ENCODE assay signal across 8 cellular contexts in the genomic region with DNA sequence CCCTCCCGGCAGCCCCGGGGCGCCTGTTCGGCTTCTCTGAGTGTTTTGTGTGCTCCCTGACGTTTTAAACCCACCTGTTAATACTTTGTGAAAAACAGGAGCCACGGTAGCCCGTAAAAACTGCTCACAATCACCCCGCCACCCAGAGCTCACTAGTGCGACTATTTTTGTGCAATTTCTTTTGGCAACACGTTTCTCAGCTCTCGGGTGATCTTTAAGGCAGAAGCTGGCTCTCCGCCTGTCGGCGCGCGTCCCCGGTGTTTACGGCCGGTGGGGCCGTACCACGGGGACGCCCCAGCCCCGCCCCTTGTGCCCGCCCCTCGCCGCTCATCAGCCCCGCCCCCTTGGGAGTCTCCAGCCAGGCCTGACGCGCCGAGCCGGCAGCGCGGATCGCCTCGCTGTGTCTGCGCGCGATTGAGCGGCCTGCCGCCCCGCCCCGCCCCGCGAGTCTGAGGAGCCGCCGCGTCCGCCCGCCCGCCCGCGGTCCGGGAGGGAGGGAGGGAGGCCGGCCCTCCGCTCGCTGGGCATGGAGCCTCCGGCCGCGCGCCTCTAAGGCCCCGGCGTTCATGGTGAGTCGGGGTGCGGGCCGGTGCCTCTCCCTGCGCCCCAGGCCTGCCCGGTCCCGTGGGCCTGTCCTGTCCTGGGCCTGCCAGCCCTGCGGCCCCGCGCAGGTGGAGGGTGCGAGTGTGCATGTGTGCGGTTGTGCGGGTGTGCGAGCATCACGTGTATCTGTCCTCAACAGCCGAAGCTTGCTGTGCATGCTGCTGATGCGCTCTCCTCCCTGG. TPM values are rescaled to one million over a fixed set of nuclear protein-coding genes. Genes with fewer than 3 reads are reported as not detected.
DNase-seq lines count a peak whose midpoint lies in the region; ATAC-seq and TF ChIP-seq lines count a peak whose summit lies in the region.

No MANE protein-coding gene starts in this region.

- peak overlapping the region; percentile 89 for H3K27ac Mint-ChIP-seq in activated naive CD8-positive, alpha-beta T cell treated with anti-CD3 and anti-CD28 coated beads, Interleukin-2, amount 50 U/mL, for 24 hours

- H3K4me1 Mint-ChIP-seq in activated naive CD8-positive, alpha-beta T cell treated with anti-CD3 and anti-CD28 coated beads, Interleukin-2, amount 50 U/mL, for 24 hours, result peaks cover 75% of the 10 kb centered on the region

- H2AFZ ChIP-seq in SU-DHL-6 (ENCODE audit: low read depth, low read length, severe bottlenecking), result peak overlapping the region; percentile 75

- H3K27ac ChIP-seq in SU-DHL-6 (ENCODE audit: low read depth, low read length) (peak overlapping the region; percentile 29; the same call in 1 of the 2 replicates), transverse colon (peak overlapping the region; percentile 95 to 97 (median 96))

- ATAC-seq in HG02642 (IDR thresholded peaks at IDR 0.05; ENCODE audit: poor library complexity, unreplicated experiment), result peak; percentile 85
- ATAC-seq in activated naive CD8-positive, alpha-beta T cell treated with anti-CD3 and anti-CD28 coated beads, Interleukin-2, amount 50 U/mL, for 24 hours, result peak; percentile 93

- DNase-seq in NCI-H1105 treated with DMSO at 0.1 percent for 48 hours (lab: John Stamatoyannopoulos, UW) (peak; percentile 74), cardiac septum (ENCODE audit: low spot score) (peak; percentile 99), pons (ENCODE audit: low spot score) (peak; percentile 92), transverse colon (peak; percentile 96)
- peak; percentile 93 for DNase-seq in activated naive CD8-positive, alpha-beta T cell treated with anti-CD3 and anti-CD28 coated beads, Interleukin-2, amount 50 U/mL, for 24 hours

- H4K20me1 ChIP-seq in SU-DHL-6 (ENCODE audit: low read depth, low read length), result no peaks in the 10 kb centered on the region

- no peaks in the 10 kb centered on the region for H3K9me3 Mint-ChIP-seq in activated naive CD8-positive, alpha-beta T cell treated with anti-CD3 and anti-CD28 coated beads, Interleukin-2, amount 50 U/mL, for 24 hours

- TF ChIP-seq CTCF in GM12873 (IDR thresholded peaks at IDR 0.05; ENCODE audit: insufficient read depth, low read depth, low read length, missing control alignments) (peak; percentile 2), SU-DHL-6 (IDR thresholded peaks at IDR 0.05; ENCODE audit: insufficient read depth, low read length, poor library complexity, severe bottlenecking) (no peak), transverse colon (IDR thresholded peaks at IDR 0.05) (peak in 2 of 5 experiments; percentile 22 to 29)

- H3K36me3 ChIP-seq in SU-DHL-6 (ENCODE audit: low read length) (no peaks in the 10 kb centered on the region), transverse colon (no peaks in the 10 kb centered on the region)

- intact Hi-C loops in cardiac septum (cut with DNase I), result loop anchor here (1.0 to 5.0 kb wide), 5 partner anchors 56 to 270 kb away; partner anchors contain the start of genes BLOC1S4, GRPEL1, KIAA0232 and TADA2B
- intact Hi-C loops in transverse colon (cut with DNase I; ENCODE audit: low total_unique reads), result loop anchor here (10.0 kb wide), 2 partner anchors 82 to 88 kb away; partner anchors contain the start of gene TBC1D14

- H3K4me3 Mint-ChIP-seq in activated naive CD8-positive, alpha-beta T cell treated with anti-CD3 and anti-CD28 coated beads, Interleukin-2, amount 50 U/mL, for 24 hours, result peak overlapping the region; percentile 96

- H3K27me3 Mint-ChIP-seq in activated naive CD8-positive, alpha-beta T cell treated with anti-CD3 and anti-CD28 coated beads, Interleukin-2, amount 50 U/mL, for 24 hours, result no peaks in the 10 kb centered on the region

- H3K4me1 ChIP-seq in transverse colon, result peaks cover 24 to 64% (median 45%) of the 10 kb centered on the region in 4 donors

- H3F3A ChIP-seq in SU-DHL-6 (ENCODE audit: insufficient read depth), result no peaks in the 10 kb centered on the region

- H3K27me3 ChIP-seq in SU-DHL-6 (ENCODE audit: low read length) (no peaks in the 10 kb centered on the region), transverse colon (no peaks in the 10 kb centered on the region)

- peak; percentile 86 for TF ChIP-seq POLR2A in transverse colon (IDR thresholded peaks at IDR 0.05)

- peak overlapping the region; percentile 67 for H3K9ac ChIP-seq in SU-DHL-6 (ENCODE audit: low read length)

- WGBS in transverse colon (ENCODE audit: low coverage in 1 of 2), 2 donors, result 0% methylated on average over 4 to 31 of the region's 78 CpGs

- TF ChIP-seq EP300 in transverse colon (IDR thresholded peaks at IDR 0.05; ENCODE audit: low read depth), result no peak

- H3K9me2 ChIP-seq in SU-DHL-6 (replicated peaks; ENCODE audit: insufficient read depth, low read length), result no peaks in the 10 kb centered on the region

- H3K9me3 ChIP-seq in SU-DHL-6 (ENCODE audit: insufficient read depth, low read length) (no peaks in the 10 kb centered on the region), transverse colon (no peaks in the 10 kb centered on the region)

- in situ Hi-C loops in transverse colon (cut with MboI; ENCODE audit: low pct_ligation_motif_present in 1 of 4, low pct_unique_long_range_greater_than_20kb in 1 of 4, low sequenced_read_pairs in 3 of 4), result no loop called here

- peak overlapping the region; percentile 82 for H3K4me3 ChIP-seq in SU-DHL-6 (ENCODE audit: insufficient read depth, low read length, poor library complexity, severe bottlenecking)
- H3K4me3 ChIP-seq in transverse colon, result peak overlapping the region; percentile 54 to 75 (median 63)

- peaks cover 3% of the 10 kb centered on the region for H3K36me3 Mint-ChIP-seq in activated naive CD8-positive, alpha-beta T cell treated with anti-CD3 and anti-CD28 coated beads, Interleukin-2, amount 50 U/mL, for 24 hours (ENCODE audit: low read depth)

- peaks cover 22% of the 10 kb centered on the region for H3K79me2 ChIP-seq in SU-DHL-6 (ENCODE audit: insufficient read depth, low read length)

- H3K4me2 ChIP-seq in SU-DHL-6 (ENCODE audit: low read depth, low read length, poor library complexity, severe bottlenecking), result peak overlapping the region; percentile 77

RNA-seq across cellular contexts. Expression of gene TADA2B, which starts 56.2 kb away (rescaled TPM):
- total RNA-seq in cardiac septum (25.6 TPM), transverse colon (10 to 100 TPM; 18.7 to 31.8 (median 27.4) TPM)

Comparison
In these comparisons a context has a peak if more than half of its experiments do, and no peak if none do; other contexts are left out.
1. Peak in every context shown above with its lines: DNase-seq, ATAC-seq, H3K4me3 ChIP-seq and H3K27ac ChIP-seq.